Comparison of ENCODE assay signal across 22 cellular contexts in the genomic region with DNA sequence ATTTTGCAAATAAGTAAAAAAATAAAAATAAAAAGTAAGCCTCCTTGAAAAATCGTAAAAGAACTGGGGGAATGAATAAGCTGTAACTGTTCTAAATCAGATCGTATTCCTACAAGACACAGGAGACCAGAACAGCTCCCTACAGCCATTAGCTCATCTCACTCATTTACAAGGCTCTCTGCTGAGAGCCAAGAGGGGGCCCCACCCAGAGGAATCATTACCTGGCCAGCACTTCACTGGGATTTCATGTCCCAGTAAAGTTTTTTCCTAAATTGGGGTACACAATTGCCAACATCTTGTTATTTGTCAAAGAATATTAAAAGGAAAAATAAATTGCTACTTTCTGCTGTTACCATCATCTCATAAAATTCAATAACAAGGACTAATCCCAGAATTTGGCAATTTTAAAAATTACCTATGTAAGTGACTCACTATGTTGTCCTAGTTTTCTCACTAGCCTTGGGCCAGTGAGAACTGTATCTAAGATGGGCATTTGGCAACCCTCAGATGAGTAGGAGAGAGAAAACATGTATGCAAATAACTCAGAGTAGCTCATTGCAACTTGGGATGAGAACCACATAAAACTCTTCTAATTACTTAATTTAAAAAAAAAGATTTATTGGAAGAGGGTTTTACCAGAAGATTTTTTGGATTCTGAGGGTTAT. TPM values are rescaled to one million over a fixed set of nuclear protein-coding genes. Genes with fewer than 3 reads are reported as not detected.
A peak's percentile ranks its signal among the peaks of the same experiment; 100 is the strongest.
DNase-seq lines count a peak whose midpoint lies in the region; ATAC-seq, FAIRE-seq and TF ChIP-seq lines count a peak whose summit lies in the region.
"Had no signal": no experiment of that assay in that cellular context is flagged by ENCODE, and none has a peak within 500 bp of the region (broad histone marks: within the 10 kb centered on the region; RNA-seq: fewer than 3 reads in every experiment).

No MANE protein-coding gene starts in this region.

- peak overlapping the region; percentile 96 for H2AFZ ChIP-seq in OCI-LY3 (ENCODE audit: low read depth, low read length)

- CTCF ChIA-PET in A549 (lab: Yijun Ruan, JAX), result interaction anchor here (1.4 to 2.2 kb wide), 2 partner anchors 17 to 20 kb away, joined by 6 to 9 read pairs; partner anchors contain the start of gene SMTN

- no peak for TF ChIP-seq EP300 in A549 (IDR thresholded peaks at IDR 0.05)
- no peak for TF ChIP-seq EP300 in esophagus muscularis mucosa (IDR thresholded peaks at IDR 0.05)

- no peak overlapping the region for H3K4me2 ChIP-seq in A549
- peak overlapping the region; percentile 76 for H3K4me2 ChIP-seq in OCI-LY3 (ENCODE audit: low read length)

- H3K27ac ChIP-seq in A549 (peak overlapping the region in 1 of 2 experiments; percentile 54; a peak in 1 of 6 replicates), OCI-LY3 (ENCODE audit: low read length) (peak overlapping the region; percentile 72; the same call in 1 of the 2 replicates), esophagus muscularis mucosa (replicated peaks in 1 of 4) (no peak overlapping the region)
- H3K27ac ChIP-seq: HL-60, SK-N-MC had no signal

- intact Hi-C loops in esophagus muscularis mucosa (cut with DNase I), result no loop called here

- H3K36me3 Mint-ChIP-seq in nephron (ENCODE audit: low read depth), result no peaks in the 10 kb centered on the region
- H3K36me3 Mint-ChIP-seq: IgD-negative memory B cell had no signal

- DNase-seq in A549 (ENCODE audit: low read depth in 1 of 2, low spot score in 1 of 2) (no peak), bronchial epithelial cell (ENCODE audit: low read depth) (peak; percentile 91), activated gamma-delta T cell (lab: John Stamatoyannopoulos, UW) (no peak), MG63 (no peak), esophagus muscularis mucosa (ENCODE audit: extremely low spot score) (no peak)
- DNase-seq: Caco-2; CD4-positive, alpha-beta T cell; GF-D8; HFFc6; NCI-H1105; NCI-H2081; NCI-H226; NCI-H524; NCI-H82 had no signal

- FAIRE-seq in A549 (lab: Jason Lieb, UNC) (no peak), bronchial epithelial cell (lab: Jason Lieb, UNC) (no peak)
- FAIRE-seq: A204.1 had no signal

- no peak for ATAC-seq in A549
- no peak for ATAC-seq in GM19328 (IDR thresholded peaks at IDR 0.05; ENCODE audit: unreplicated experiment)
- ATAC-seq: Panc1 had no signal

- no peaks in the 10 kb centered on the region for H3K27me3 ChIP-seq in OCI-LY3 (ENCODE audit: low read depth, low read length)
- no peaks in the 10 kb centered on the region for H3K27me3 ChIP-seq in bronchial epithelial cell (ENCODE audit: control insufficient read depth, insufficient read depth, low read length)
- H3K27me3 ChIP-seq in MG63, result no peaks in the 10 kb centered on the region
- no peaks in the 10 kb centered on the region for H3K27me3 ChIP-seq in esophagus muscularis mucosa

- no peak overlapping the region for H3K9ac ChIP-seq in OCI-LY3 (ENCODE audit: low read length)

- peak overlapping the region in 2 of 3 experiments; percentile 59 to 75 for H3K27ac Mint-ChIP-seq in nephron
- H3K27ac Mint-ChIP-seq: CD4-positive, alpha-beta T cell; HFFc6; IgD-negative memory B cell had no signal

- no peaks in the 10 kb centered on the region for H3K27me3 Mint-ChIP-seq in nephron (ENCODE audit: low read depth)
- H3K27me3 Mint-ChIP-seq: CD4-positive, alpha-beta T cell; IgD-negative memory B cell had no signal

- H3K36me3 ChIP-seq in OCI-LY3 (replicated peaks; ENCODE audit: low read depth, low read length) (no peaks in the 10 kb centered on the region), bronchial epithelial cell (ENCODE audit: control insufficient read depth, insufficient read depth, low read length) (no peaks in the 10 kb centered on the region), MG63 (no peaks in the 10 kb centered on the region), esophagus muscularis mucosa (no peaks in the 10 kb centered on the region)

- POLR2A ChIA-PET in A549 (lab: Yijun Ruan, JAX), result no interaction called here

- TF ChIP-seq POLR2A in A549 (IDR thresholded peaks at IDR 0.05; ENCODE audit: low read length) (no peak), esophagus muscularis mucosa (IDR thresholded peaks at IDR 0.05; ENCODE audit: low read depth) (no peak)

- no peak for TF ChIP-seq RAD21 in A549 (conservative IDR thresholded peaks at IDR 0.05 in 1 of 2, IDR thresholded peaks at IDR 0.05 in 1 of 2)

- H3K9me3 ChIP-seq in A549 (no peaks in the 10 kb centered on the region), OCI-LY3 (ENCODE audit: insufficient read depth, low read length) (no peaks in the 10 kb centered on the region), MG63 (no peaks in the 10 kb centered on the region), esophagus muscularis mucosa (no peaks in the 10 kb centered on the region)
- H3K9me3 ChIP-seq: Caco-2 had no signal

- no peaks in the 10 kb centered on the region for H3K9me3 Mint-ChIP-seq in nephron
- H3K9me3 Mint-ChIP-seq: CD4-positive, alpha-beta T cell; HFFc6 had no signal

- H3K4me3 ChIP-seq in A549 (no peak overlapping the region), OCI-LY3 (ENCODE audit: low read length) (no peak overlapping the region), bronchial epithelial cell (ENCODE audit: low read depth, low read length) (no peak overlapping the region), MG63 (no peak overlapping the region), esophagus muscularis mucosa (no peak overlapping the region)
- H3K4me3 ChIP-seq: SK-N-MC had no signal

- peaks cover 17% of the 10 kb centered on the region for H3K79me2 ChIP-seq in OCI-LY3 (ENCODE audit: low read length)

- 84% methylated on average over 2 of the region's 2 CpGs for WGBS in A549 (ENCODE audit: missing lambda C conversion rate)
- WGBS in esophagus muscularis mucosa, result 72% methylated on average over 2 of the region's 2 CpGs

- TF ChIP-seq CTCF in A549 (IDR thresholded peaks at IDR 0.05), result no peak
- TF ChIP-seq CTCF in OCI-LY3 (IDR thresholded peaks at IDR 0.05; ENCODE audit: low read depth, low read length), result no peak
- TF ChIP-seq CTCF in bronchial epithelial cell (IDR thresholded peaks at IDR 0.05; ENCODE audit: insufficient read depth, low read length, severe bottlenecking), result no peak
- no peak for TF ChIP-seq CTCF in nephron (IDR thresholded peaks at IDR 0.05; ENCODE audit: unreplicated experiment in 3 of 3)
- TF ChIP-seq CTCF in esophagus muscularis mucosa (IDR thresholded peaks at IDR 0.05), result no peak

- no peaks in the 10 kb centered on the region for H4K20me1 ChIP-seq in OCI-LY3 (ENCODE audit: insufficient read depth, low read length)

- no peak overlapping the region for H3K4me3 Mint-ChIP-seq in nephron
- H3K4me3 Mint-ChIP-seq: CD4-positive, alpha-beta T cell; HFFc6 had no signal

- H3K4me1 Mint-ChIP-seq in nephron, result peaks cover 14% of the 10 kb centered on the region

- peaks cover 26% of the 10 kb centered on the region for H3K4me1 ChIP-seq in A549
- peaks cover 17% of the 10 kb centered on the region for H3K4me1 ChIP-seq in OCI-LY3 (ENCODE audit: low read length)
- peaks cover 0 to 11% (median 5%) of the 10 kb centered on the region in 4 donors for H3K4me1 ChIP-seq in esophagus muscularis mucosa

TF ChIP-seq in A549, 52 proteins besides CTCF, POLR2A, EP300 and RAD21:
- no peak for TF ChIP-seq NPAS2 (CRISPR knock-in tag; IDR thresholded peaks at IDR 0.05; ENCODE audit: borderline replicate concordance)
- TF ChIP-seq PBX3 (IDR thresholded peaks at IDR 0.05), result no peak
- no peak for TF ChIP-seq KDM1A (IDR thresholded peaks at IDR 0.05; ENCODE audit: low read depth)
- no peak for TF ChIP-seq MAX (IDR thresholded peaks at IDR 0.05)
- TF ChIP-seq FOSL2 (IDR thresholded peaks at IDR 0.05), result no peak
- peak; percentile 21; the same call in 1 of the 2 replicates for TF ChIP-seq FOSL2 (CRISPR knock-in tag; IDR thresholded peaks at IDR 0.05)
- no peak for TF ChIP-seq ZSCAN20 (CRISPR knock-in tag; IDR thresholded peaks at IDR 0.05)
- TF ChIP-seq NFE2L2 (conservative IDR thresholded peaks at IDR 0.05; ENCODE audit: low read length), result no peak
- TF ChIP-seq CHD2 (IDR thresholded peaks at IDR 0.05; ENCODE audit: low read length, partially characterized antibody), result no peak

RNA-seq across cellular contexts. Expression of gene SMTN, which starts 18.4 kb away (rescaled TPM):
- 7.0 and 12.7 TPM in 2 replicates for polyA plus RNA-seq in A549 (2011; rRNA removed)
- polyA plus RNA-seq in A549 (2012; cell fraction: cytosol; rRNA removed), result 29.6 and 31.6 TPM in 2 replicates
- polyA plus RNA-seq in A549 (2012; cell fraction: nucleus; rRNA removed), result 122 and 130 TPM in 2 replicates
- 33.1 to 37.3 TPM (median 34.9 TPM) in 3 replicates for polyA plus RNA-seq in A549 (2017; fragmentation: RNase III; extraction: RNeasy Plus Mini Kit Qiagen cat#74134 plus additional on column Dnase treatment)
- polyA minus RNA-seq in A549 (2011; rRNA and poly(A)+ RNA removed), result 5.5 and 11.3 TPM in 2 replicates
- 37.9 and 38.7 TPM in 2 replicates for total RNA-seq in bronchial epithelial cell
- total RNA-seq in MG63 (2014; rRNA removed; shearing (Covaris generic); ENCODE audit: low replicate concordance), result 26.0 and 37.7 TPM in 2 replicates
- total RNA-seq in esophagus muscularis mucosa, result 1,000 to 10,000 TPM; 1,154 to 1,495 (median 1,416) TPM

RNA-seq across cellular contexts. Expression of gene SELENOM, which starts 44.7 kb away (rescaled TPM):
- polyA plus RNA-seq in A549 (2011; rRNA removed) (14.2 and 15.3 TPM in 2 replicates), A549 (2017; fragmentation: RNase III; extraction: RNeasy Plus Mini Kit Qiagen cat#74134 plus additional on column Dnase treatment) (46.4 to 50.2 TPM (median 46.5 TPM) in 3 replicates)
- polyA plus RNA-seq in A549 (2012; cell fraction: cytosol; rRNA removed), result 62.7 and 76.5 TPM in 2 replicates
- polyA plus RNA-seq in A549 (2012; cell fraction: nucleus; rRNA removed), result 82.5 and 94.7 TPM in 2 replicates
- polyA minus RNA-seq in A549 (2011; rRNA and poly(A)+ RNA removed), result 12.4 and 18.3 TPM in 2 replicates
- total RNA-seq in bronchial epithelial cell (29.4 and 35.0 TPM in 2 replicates), esophagus muscularis mucosa (1,000 to 10,000 TPM; 1,118 to 1,733 (median 1,416) TPM)
- 72.5 and 98.8 TPM in 2 replicates for total RNA-seq in MG63 (2014; rRNA removed; shearing (Covaris generic); ENCODE audit: low replicate concordance)

Comparison
In these comparisons a context has a peak if more than half of its experiments do, and no peak if none do; other contexts are left out.
1. RNA of gene SMTN, which starts 18.4 kb away (total RNA-seq): 1,154 to 1,495 TPM in esophagus muscularis mucosa; 37.9 to 38.7 TPM in bronchial epithelial cell and 26.0 to 37.7 TPM in MG63; every median in the first group is over 10 times any median in the second.
2. RNA of gene SELENOM, which starts 44.7 kb away (total RNA-seq): 1,118 to 1,733 TPM in esophagus muscularis mucosa; 72.5 to 98.8 TPM in MG63 and 29.4 to 35.0 TPM in bronchial epithelial cell; every median in the first group is over 10 times any median in the second.